Comparison of ENCODE assay signal across 11 cellular contexts in genomic region chr15:68790910-68791309, GRCh38. TPM values are rescaled to one million over a fixed set of nuclear protein-coding genes. Genes with fewer than 3 reads are reported as not detected.
DNase-seq lines count a peak whose midpoint lies in the region; ATAC-seq and TF ChIP-seq lines count a peak whose summit lies in the region.
"Had no signal": no experiment of that assay in that cellular context is flagged by ENCODE, and none has a peak within 500 bp of the region (broad histone marks: within the 10 kb centered on the region; RNA-seq: fewer than 3 reads in every experiment).

No MANE protein-coding gene starts in this region.

- H3K4me3 ChIP-seq in heart right ventricle = no peak overlapping the region
- H3K4me3 ChIP-seq in right atrium auricular region = no peak overlapping the region
- H3K4me3 ChIP-seq: tibial artery had no signal

- no peak for TF ChIP-seq CTCF in heart right ventricle (IDR thresholded peaks at IDR 0.05)
- no peak for TF ChIP-seq CTCF in right atrium auricular region (IDR thresholded peaks at IDR 0.05)
- TF ChIP-seq CTCF in mesothelial cell of epicardium (IDR thresholded peaks at IDR 0.05; ENCODE audit: unreplicated experiment) = no peak

- intact Hi-C loops in heart right ventricle (cut with DNase I) = no loop called here
- intact Hi-C loops in activated T-helper 2 cell treated with anti-CD3 and anti-CD28 coated beads, Interferon-gamma antibody, Interleukin-2, Interleukin-4, amounts not matched to agents 10 μg/mL and 5 μg/mL and 100 μg/mL, durations not matched to agents 14 hours and 24 hours and 36 hours (cut with micrococcal nuclease) = loop anchor here (2.0 kb wide), 1 partner anchor 40 kb away; no protein-coding TSS in a partner anchor

- no peaks in the 10 kb centered on the region for H3K9me3 Mint-ChIP-seq in activated T-helper 2 cell treated with anti-CD3 and anti-CD28 coated beads, Interferon-gamma antibody, Interleukin-2, Interleukin-4, amounts not matched to agents 10 μg/mL and 5 μg/mL and 100 μg/mL, durations not matched to agents 14 hours and 24 hours and 36 hours
- H3K9me3 Mint-ChIP-seq in mesothelial cell of epicardium = no peaks in the 10 kb centered on the region

- H3K4me1 ChIP-seq in heart right ventricle (peaks cover 58 to 92% (median 83%) of the 10 kb centered on the region in 9 donors), right atrium auricular region (peaks cover 0 to 93% of the 10 kb centered on the region in 2 donors)

- H3K27me3 Mint-ChIP-seq in activated T-helper 2 cell treated with anti-CD3 and anti-CD28 coated beads, Interferon-gamma antibody, Interleukin-2, Interleukin-4, amounts not matched to agents 10 μg/mL and 5 μg/mL and 100 μg/mL, durations not matched to agents 14 hours and 24 hours and 36 hours (ENCODE audit: low read depth) = no peaks in the 10 kb centered on the region
- no peaks in the 10 kb centered on the region for H3K27me3 Mint-ChIP-seq in mesothelial cell of epicardium (ENCODE audit: low read depth)

- no peak overlapping the region for H3K4me3 Mint-ChIP-seq in activated T-helper 2 cell treated with anti-CD3 and anti-CD28 coated beads, Interferon-gamma antibody, Interleukin-2, Interleukin-4, amounts not matched to agents 10 μg/mL and 5 μg/mL and 100 μg/mL, durations not matched to agents 14 hours and 24 hours and 36 hours (ENCODE audit: low read depth)
- H3K4me3 Mint-ChIP-seq in mesothelial cell of epicardium = no peak overlapping the region

- WGBS in heart right ventricle, 2 donors = 90 to 100% methylated on average over 2 of the region's 2 CpGs

- H3K27ac ChIP-seq in heart right ventricle (peak overlapping the region in 6 of 10 donors; percentile 57 to 91 (median 76)), right atrium auricular region (no peak overlapping the region)
- H3K27ac ChIP-seq: tibial artery had no signal

- H3K36me3 Mint-ChIP-seq in activated T-helper 2 cell treated with anti-CD3 and anti-CD28 coated beads, Interferon-gamma antibody, Interleukin-2, Interleukin-4, amounts not matched to agents 10 μg/mL and 5 μg/mL and 100 μg/mL, durations not matched to agents 14 hours and 24 hours and 36 hours (ENCODE audit: low read depth) = peaks cover 47% of the 10 kb centered on the region
- peaks cover 6% of the 10 kb centered on the region for H3K36me3 Mint-ChIP-seq in mesothelial cell of epicardium

- H3K27ac Mint-ChIP-seq in activated T-helper 2 cell treated with anti-CD3 and anti-CD28 coated beads, Interferon-gamma antibody, Interleukin-2, Interleukin-4, amounts not matched to agents 10 μg/mL and 5 μg/mL and 100 μg/mL, durations not matched to agents 14 hours and 24 hours and 36 hours = peak overlapping the region; percentile 93
- peak overlapping the region; percentile 63 for H3K27ac Mint-ChIP-seq in mesothelial cell of epicardium

- ATAC-seq in heart right ventricle (no peak), GM18861 (IDR thresholded peaks at IDR 0.05; ENCODE audit: unreplicated experiment) (no peak)

- DNase-seq in heart right ventricle = no peak
- DNase-seq in right atrium auricular region (ENCODE audit: low spot score) = no peak
- no peak for DNase-seq in activated T-helper 2 cell treated with anti-CD3 and anti-CD28 coated beads, Interferon-gamma antibody, Interleukin-2, Interleukin-4, amounts not matched to agents 10 μg/mL and 5 μg/mL and 100 μg/mL, durations not matched to agents 14 hours and 24 hours and 36 hours (ENCODE audit: low spot score)
- no peak for DNase-seq in mesothelial cell of epicardium (ENCODE audit: low spot score in 2 of 2, unreplicated experiment in 2 of 2)
- DNase-seq in medulla oblongata (ENCODE audit: extremely low spot score) = no peak
- no peak for DNase-seq in NK-92 (lab: John Stamatoyannopoulos, UW; ENCODE audit: unreplicated experiment)
- no peak for DNase-seq in RPMI8226
- DNase-seq: GOT3, NCI-H2029 treated with DMSO at 0.1 percent for 48 hours had no signal

- H3K4me1 Mint-ChIP-seq in activated T-helper 2 cell treated with anti-CD3 and anti-CD28 coated beads, Interferon-gamma antibody, Interleukin-2, Interleukin-4, amounts not matched to agents 10 μg/mL and 5 μg/mL and 100 μg/mL, durations not matched to agents 14 hours and 24 hours and 36 hours (ENCODE audit: low read depth) = peaks cover 64% of the 10 kb centered on the region
- peaks cover 78% of the 10 kb centered on the region for H3K4me1 Mint-ChIP-seq in mesothelial cell of epicardium

- H3K36me3 ChIP-seq in heart right ventricle = peaks cover 0 to 18% (median 0%) of the 10 kb centered on the region in 9 donors
- H3K36me3 ChIP-seq in right atrium auricular region = peaks cover 18% of the 10 kb centered on the region

- H3K9me3 ChIP-seq in heart right ventricle = no peaks in the 10 kb centered on the region
- H3K9me3 ChIP-seq in right atrium auricular region = no peaks in the 10 kb centered on the region
- H3K9me3 ChIP-seq: tibial artery had no signal

- H3K27me3 ChIP-seq in heart right ventricle (no peaks in the 10 kb centered on the region), right atrium auricular region (no peaks in the 10 kb centered on the region)
- H3K27me3 ChIP-seq: tibial artery had no signal

RNA-seq across cellular contexts. Expression of gene ANP32A, which starts 29.8 kb away (rescaled TPM):
- total RNA-seq in heart right ventricle = 100 to 1,000 TPM; 122 to 201 (median 152) TPM
- polyA plus RNA-seq in heart right ventricle = 100 to 1,000 TPM in 1 of 2 donors, 10 to 100 TPM in 1; 87.3 to 141 TPM
- total RNA-seq in right atrium auricular region = 10 to 100 TPM; 60.9 to 69.2 TPM
- 259 and 265 TPM in 2 replicates for total RNA-seq in activated T-helper 2 cell treated with anti-CD3 and anti-CD28 coated beads, Interferon-gamma antibody, Interleukin-2, Interleukin-4, amounts not matched to agents 10 μg/mL and 5 μg/mL and 100 μg/mL, durations not matched to agents 14 hours and 24 hours and 36 hours
- 179 to 188 TPM (median 183 TPM) in 3 replicates for total RNA-seq in mesothelial cell of epicardium

Comparison
In these comparisons a context has a peak if more than half of its experiments do, and no peak if none do; other contexts are left out.
1. H3K27ac ChIP-seq: peak in heart right ventricle (6 of 10); none in right atrium auricular region (0 of 2).